In the genomic region with DNA sequence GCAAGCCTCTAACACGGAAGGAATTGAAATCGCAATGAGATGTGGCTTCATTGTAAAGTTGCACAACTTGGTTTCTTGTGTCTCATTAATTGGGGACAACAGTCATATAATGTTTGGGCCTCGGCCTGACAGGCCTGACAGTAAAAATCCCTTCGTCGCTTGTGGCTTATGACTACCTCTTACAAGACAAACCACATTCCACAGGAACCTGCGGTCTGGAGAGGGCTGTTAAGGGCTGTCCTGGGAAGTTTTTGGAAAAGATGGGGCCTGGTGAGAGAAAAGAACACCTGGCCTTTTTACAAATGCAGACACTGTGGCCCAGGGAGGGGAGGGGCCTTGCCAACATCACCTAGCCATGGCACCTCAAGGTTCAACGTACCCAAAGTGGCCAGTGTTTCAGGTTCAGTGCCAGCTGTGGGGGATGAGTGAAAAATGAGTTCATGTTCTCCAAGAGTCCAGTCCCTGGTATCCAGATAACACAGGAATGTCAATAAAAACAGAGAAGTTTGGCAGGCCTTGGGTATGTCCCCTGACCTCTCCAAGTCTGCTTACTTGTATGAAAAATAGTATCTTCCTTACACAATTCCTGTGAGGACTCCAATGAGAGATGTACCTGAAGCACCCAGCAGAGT, we compare ENCODE assay signal across 8 cellular contexts. TPM values are rescaled to one million over a fixed set of nuclear protein-coding genes. Genes with fewer than 3 reads are reported as not detected.
A peak's percentile ranks its signal among the peaks of the same experiment; 100 is the strongest.
DNase-seq lines count a peak whose midpoint lies in the region; ATAC-seq and TF ChIP-seq lines count a peak whose summit lies in the region.
"Had no signal": no experiment of that assay in that cellular context is flagged by ENCODE, and none has a peak within 500 bp of the region (broad histone marks: within the 10 kb centered on the region; RNA-seq: fewer than 3 reads in every experiment).

No MANE protein-coding gene starts in this region.

- H3K27me3 Mint-ChIP-seq in CD4-positive, alpha-beta memory T cell = no peaks in the 10 kb centered on the region
- H3K27me3 Mint-ChIP-seq: stimulated activated naive CD8-positive, alpha-beta T cell treated with anti-CD3 and anti-CD28 coated beads, Interleukin-15, Interleukin-2, amounts not matched to agents 100 ng/mL and 50 ng/mL, for 24 hours had no signal

- H3K9ac ChIP-seq in HUES6 (ENCODE audit: low read length) = peak overlapping the region; percentile 91

- POLR2A ChIA-PET in CD4-positive, alpha-beta memory T cell (lab: Charles Lee; ENCODE audit: partially characterized antibody) = no interaction called here

- H3K4me3 Mint-ChIP-seq in CD4-positive, alpha-beta memory T cell = no peak overlapping the region
- H3K4me3 Mint-ChIP-seq: stimulated activated naive CD8-positive, alpha-beta T cell treated with anti-CD3 and anti-CD28 coated beads, Interleukin-15, Interleukin-2, amounts not matched to agents 100 ng/mL and 50 ng/mL, for 24 hours had no signal

- in situ Hi-C loops in astrocyte of the spinal cord (cut with HindIII; ENCODE audit: low sequenced_read_pairs) = no loop called here

- ATAC-seq in HG02840 (IDR thresholded peaks at IDR 0.05; ENCODE audit: low FRiP score, unreplicated experiment) = no peak
- no peak for ATAC-seq in HG03139 (IDR thresholded peaks at IDR 0.05; ENCODE audit: unreplicated experiment)

- DNase-seq in astrocyte of the spinal cord (ENCODE audit: low read depth, low spot score) (peak; percentile 57), islet precursor cell (peak; percentile 96)
- DNase-seq in CD4-positive, alpha-beta memory T cell = no peak

- CTCF ChIA-PET in CD4-positive, alpha-beta memory T cell (lab: Charles Lee; ENCODE audit: partially characterized antibody) = interaction anchor here (0.9 kb wide), 1 partner anchor 14 kb away, joined by 3 read pairs; no protein-coding TSS in a partner anchor

- 86% methylated on average over 7 of the region's 7 CpGs for WGBS in thymus

- no peaks in the 10 kb centered on the region for H3K9me3 ChIP-seq in HUES6 (ENCODE audit: control insufficient read depth, insufficient read depth, low read depth, low read length)
- H3K9me3 ChIP-seq in thymus (ENCODE audit: control insufficient read depth) = no peaks in the 10 kb centered on the region
- H3K9me3 ChIP-seq in CD4-positive, alpha-beta memory T cell (ENCODE audit: control insufficient read depth in 1 of 2, low read length in 2 of 2) = no peaks in the 10 kb centered on the region

- no peaks in the 10 kb centered on the region for H3K36me3 Mint-ChIP-seq in CD4-positive, alpha-beta memory T cell

- no peaks in the 10 kb centered on the region for H3K27me3 ChIP-seq in HUES6 (ENCODE audit: control insufficient read depth, insufficient read depth, low read length)
- no peaks in the 10 kb centered on the region for H3K27me3 ChIP-seq in thymus (ENCODE audit: control insufficient read depth, insufficient read depth)
- no peaks in the 10 kb centered on the region for H3K27me3 ChIP-seq in CD4-positive, alpha-beta memory T cell (ENCODE audit: insufficient read depth, low read length)

- H3K4me3 ChIP-seq in HUES6 (ENCODE audit: low read depth, low read length) (peak overlapping the region; percentile 30; the same call in 1 of the 2 replicates), astrocyte of the spinal cord (ENCODE audit: low read depth, low read length) (no peak overlapping the region), thymus (ENCODE audit: low read length) (no peak overlapping the region)
- no peak overlapping the region for H3K4me3 ChIP-seq in CD4-positive, alpha-beta memory T cell (ENCODE audit: low read length in 2 of 2)

- H3K27ac Mint-ChIP-seq in CD4-positive, alpha-beta memory T cell = no peak overlapping the region
- H3K27ac Mint-ChIP-seq: stimulated activated naive CD8-positive, alpha-beta T cell treated with anti-CD3 and anti-CD28 coated beads, Interleukin-15, Interleukin-2, amounts not matched to agents 100 ng/mL and 50 ng/mL, for 24 hours had no signal

- H3K4me1 Mint-ChIP-seq in CD4-positive, alpha-beta memory T cell = peaks cover 0 to 6% (median 0%) of the 10 kb centered on the region in 4 donors

- intact Hi-C loops in CD4-positive, alpha-beta memory T cell (cut with micrococcal nuclease) = no loop called here

- H3K4me1 ChIP-seq in HUES6 (ENCODE audit: control insufficient read depth, insufficient read depth, low read length) (peaks cover 56% of the 10 kb centered on the region), thymus (ENCODE audit: control insufficient read depth, insufficient read depth, low read length) (peaks cover 3% of the 10 kb centered on the region)
- no peaks in the 10 kb centered on the region for H3K4me1 ChIP-seq in CD4-positive, alpha-beta memory T cell (ENCODE audit: insufficient read depth, low read length)

- TF ChIP-seq CTCF in astrocyte of the spinal cord (IDR thresholded peaks at IDR 0.05; ENCODE audit: low read depth, low read length) = no peak

- H3K36me3 ChIP-seq in HUES6 (ENCODE audit: control insufficient read depth, insufficient read depth, low read length) (no peaks in the 10 kb centered on the region), thymus (ENCODE audit: control insufficient read depth, insufficient read depth) (no peaks in the 10 kb centered on the region)
- no peaks in the 10 kb centered on the region for H3K36me3 ChIP-seq in CD4-positive, alpha-beta memory T cell (ENCODE audit: insufficient read depth, low read length)

- peaks cover 0 to 1% (median 0%) of the 10 kb centered on the region in 8 donors for H3K9me3 Mint-ChIP-seq in CD4-positive, alpha-beta memory T cell
- H3K9me3 Mint-ChIP-seq: stimulated activated naive CD8-positive, alpha-beta T cell treated with anti-CD3 and anti-CD28 coated beads, Interleukin-15, Interleukin-2, amounts not matched to agents 100 ng/mL and 50 ng/mL, for 24 hours had no signal

- peak overlapping the region; percentile 89 for H3K27ac ChIP-seq in HUES6 (ENCODE audit: low read depth, low read length)
- H3K27ac ChIP-seq in thymus (ENCODE audit: low read depth) = peak overlapping the region; percentile 76
- no peak overlapping the region for H3K27ac ChIP-seq in CD4-positive, alpha-beta memory T cell (ENCODE audit: low read depth, low read length)

RNA-seq across cellular contexts. Expression of gene SHB, which starts 22.2 kb away (rescaled TPM):
- polyA plus RNA-seq in thymus = 5.5 TPM
- 1 to 10 TPM in 1 of 2 experiments, under 1 TPM in 1; 0.81 to 1.3 TPM for total RNA-seq in CD4-positive, alpha-beta memory T cell
- under 1 TPM; 0.10 to 0.16 TPM for polyA plus RNA-seq in CD4-positive, alpha-beta memory T cell

Comparison
In these comparisons a context has a peak if more than half of its experiments do, and no peak if none do; other contexts are left out.
1. DNase-seq: peak in astrocyte of the spinal cord (single experiment) and islet precursor cell (single experiment); none in CD4-positive, alpha-beta memory T cell (0 of 5).